Comparison of ENCODE assay signal across 18 cellular contexts in genomic region chr20:57664924-57665588, GRCh38. TPM values are rescaled to one million over a fixed set of nuclear protein-coding genes. Genes with fewer than 3 reads are reported as not detected.
DNase-seq lines count a peak whose midpoint lies in the region; ATAC-seq, FAIRE-seq and TF ChIP-seq lines count a peak whose summit lies in the region.
"Had no signal": no experiment of that assay in that cellular context is flagged by ENCODE, and none has a peak within 500 bp of the region (broad histone marks: within the 10 kb centered on the region; RNA-seq: fewer than 3 reads in every experiment).

No MANE protein-coding gene starts in this region.

- TF ChIP-seq EP300 in A549 (IDR thresholded peaks at IDR 0.05) = no peak

- TF ChIP-seq RAD21 in A549 (conservative IDR thresholded peaks at IDR 0.05 in 1 of 2, IDR thresholded peaks at IDR 0.05 in 1 of 2) = no peak

- no peak overlapping the region for H3K4me3 ChIP-seq in A549
- H3K4me3 ChIP-seq in H7 (ENCODE audit: insufficient read depth, low read depth, low read length) = no peak overlapping the region
- H3K4me3 ChIP-seq in spleen = no peak overlapping the region

- H3K36me3 ChIP-seq in H7 (replicated peaks; ENCODE audit: control insufficient read depth, insufficient read depth, low read length) (no peaks in the 10 kb centered on the region; the same call in 1 of the 2 replicates), spleen (no peaks in the 10 kb centered on the region)

- intact Hi-C loops in left colon (cut with DNase I, micrococcal nuclease) (no loop called here), spleen (cut with DNase I; ENCODE audit: low total_unique reads) (no loop called here)

- 91% methylated on average over 14 of the region's 14 CpGs for WGBS in A549 (ENCODE audit: missing lambda C conversion rate)
- WGBS in spleen, 5 donors = 82 to 90% (median 87%) methylated on average over 14 of the region's 14 CpGs

- H3K4me1 ChIP-seq in A549 (peaks cover 79% of the 10 kb centered on the region), spleen (peaks cover 0 to 29% (median 4%) of the 10 kb centered on the region in 6 donors)

- CTCF ChIA-PET in A549 (lab: Yijun Ruan, JAX) = interaction anchor here (0.6 to 1.2 kb wide), 5 partner anchors 9 to 515 kb away, joined by 3 to 6 read pairs (median 4); no protein-coding TSS in a partner anchor

- H3K4me2 ChIP-seq in A549 = no peak overlapping the region

- POLR2A ChIA-PET in A549 (lab: Yijun Ruan, JAX) = no interaction called here

- no peak for ATAC-seq in A549
- ATAC-seq in left colon = no peak
- ATAC-seq in GM19463 (IDR thresholded peaks at IDR 0.05; ENCODE audit: unreplicated experiment) = no peak
- ATAC-seq in HG02678 (IDR thresholded peaks at IDR 0.05; ENCODE audit: unreplicated experiment) = no peak
- ATAC-seq: Panc1 had no signal

- no peaks in the 10 kb centered on the region for H3K27me3 ChIP-seq in H7 (ENCODE audit: control insufficient read depth, insufficient read depth, low read length)
- H3K27me3 ChIP-seq in spleen (replicated peaks in 1 of 7) = no peaks in the 10 kb centered on the region

- H3K27ac ChIP-seq in A549 (no peak overlapping the region), spleen (no peak overlapping the region)

- TF ChIP-seq CTCF in A549 (IDR thresholded peaks at IDR 0.05) (no peak), spleen (IDR thresholded peaks at IDR 0.05 in 8 of 11, conservative IDR thresholded peaks at IDR 0.05 in 3 of 11) (no peak)

- H3K9me3 ChIP-seq in A549 (no peaks in the 10 kb centered on the region), spleen (no peaks in the 10 kb centered on the region)

- no peak for TF ChIP-seq POLR2A in A549 (IDR thresholded peaks at IDR 0.05; ENCODE audit: low read length)
- TF ChIP-seq POLR2A in spleen (IDR thresholded peaks at IDR 0.05) = no peak

- FAIRE-seq in A549 (lab: Jason Lieb, UNC) = no peak

- DNase-seq in A549 (ENCODE audit: low read depth in 1 of 2, low spot score in 1 of 2) = no peak
- DNase-seq in H7 = peak; percentile 6
- DNase-seq in left colon = peak; percentile 3 to 8
- peak; percentile 35 for DNase-seq in spleen
- no peak for DNase-seq in activated CD8-positive, alpha-beta memory T cell treated with anti-CD3 and anti-CD28 coated beads, Interleukin-2, amount 50 U/mL, for 48 hours
- DNase-seq: ACHN, GF-D8, MM.1S, NCI-H1105, NCI-H187 treated with DMSO at 0.1 percent for 48 hours, NCI-H2171 treated with DMSO at 0.1 percent for 48 hours, NCI-H510A, NCI-H82, SIG-M5 had no signal

TF ChIP-seq in A549, 52 proteins besides CTCF, POLR2A, EP300 and RAD21:
- TF ChIP-seq KDM1A (IDR thresholded peaks at IDR 0.05; ENCODE audit: low read depth) (peak; percentile 55; the same call in 1 of the 2 replicates), ATOH8 (CRISPR knock-in tag; IDR thresholded peaks at IDR 0.05; ENCODE audit: low read depth) (no peak), POLR2AphosphoS2 (conservative IDR thresholded peaks at IDR 0.05; ENCODE audit: low read length) (0 out of 2 replicates have a peak, but pooled peaks have one; percentile 6)

RNA-seq across cellular contexts. Expression of gene PMEPA1, which starts 44.8 kb away (rescaled TPM):
- polyA plus RNA-seq in A549 (2011; rRNA removed) (131 and 150 TPM in 2 replicates), A549 (2017; fragmentation: RNase III; extraction: RNeasy Plus Mini Kit Qiagen cat#74134 plus additional on column Dnase treatment) (114 to 152 TPM (median 147 TPM) in 3 replicates), spleen (1 to 10 TPM; 4.8 to 7.9 (median 6.7) TPM)
- polyA plus RNA-seq in A549 (2012; cell fraction: cytosol; rRNA removed) = 145 and 229 TPM in 2 replicates
- polyA plus RNA-seq in A549 (2012; cell fraction: nucleus; rRNA removed) = 263 and 339 TPM in 2 replicates
- polyA minus RNA-seq in A549 (2011; rRNA and poly(A)+ RNA removed) = 151 and 188 TPM in 2 replicates
- 17.8 and 25.1 TPM in 2 replicates for total RNA-seq in H7 (2014; rRNA removed; shearing (Covaris generic))
- total RNA-seq in left colon (10 to 100 TPM; 15.0 to 41.6 TPM), spleen (10 to 100 TPM in 5 of 7 donors, 1 to 10 TPM in 2; 7.3 to 15.7 (median 10.9) TPM)

RNA-seq across cellular contexts. Expression of gene ZBP1, which starts 44.8 kb away (rescaled TPM):
- polyA plus RNA-seq in A549 (2011; rRNA removed) = not detected in 2 replicates
- not detected in 2 replicates for polyA plus RNA-seq in A549 (2012; cell fraction: cytosol; rRNA removed)
- 0.02 and 0.05 TPM in 2 replicates for polyA plus RNA-seq in A549 (2012; cell fraction: nucleus; rRNA removed)
- 0.05 to 0.07 TPM (median 0.05 TPM) in 3 replicates for polyA plus RNA-seq in A549 (2017; fragmentation: RNase III; extraction: RNeasy Plus Mini Kit Qiagen cat#74134 plus additional on column Dnase treatment)
- polyA minus RNA-seq in A549 (2011; rRNA and poly(A)+ RNA removed) = not detected in 2 replicates
- not detected in 2 replicates for total RNA-seq in H7 (2014; rRNA removed; shearing (Covaris generic))
- 1 to 10 TPM; 4.0 to 6.8 TPM for total RNA-seq in left colon
- 10 to 100 TPM; 11.7 to 28.4 (median 20.9) TPM for total RNA-seq in spleen
- polyA plus RNA-seq in spleen = 10 to 100 TPM in 1 of 3 donors, 1 to 10 TPM in 2; 8.6 to 11.2 (median 9.8) TPM
- total RNA-seq: H4 had no signal

Comparison
In these comparisons a context has a peak if more than half of its experiments do, and no peak if none do; other contexts are left out.
1. DNase-seq: peak in H7 (single experiment), left colon (2 of 2) and spleen (single experiment); none in A549 (0 of 2) and activated CD8-positive, alpha-beta memory T cell treated with anti-CD3 and anti-CD28 coated beads, Interleukin-2, amount 50 U/mL, for 48 hours (single experiment).